ENCODE assay signal across 9 cellular contexts in genomic region chr6:87154641-87155271, GRCh38. TPM values are rescaled to one million over a fixed set of nuclear protein-coding genes. Genes with fewer than 3 reads are reported as not detected.
DNase-seq lines count a peak whose midpoint lies in the region; ATAC-seq and TF ChIP-seq lines count a peak whose summit lies in the region.
"Had no signal": no experiment of that assay in that cellular context is flagged by ENCODE, and none has a peak within 500 bp of the region (broad histone marks: within the 10 kb centered on the region; RNA-seq: fewer than 3 reads in every experiment).

No MANE protein-coding gene starts in this region.

- DNase-seq in ACHN, result peak; percentile 74
- peak; percentile 73 for DNase-seq in NCI-H1436 (lab: John Stamatoyannopoulos, UW)
- DNase-seq in T-helper 17 cell, result peak in 2 of 3 donors; percentile 47 to 49
- DNase-seq in right lobe of liver, result no peak

- peak overlapping the region; percentile 100 for H3K4me3 Mint-ChIP-seq in T-helper 17 cell

- no peaks in the 10 kb centered on the region for H3K27me3 ChIP-seq in right lobe of liver

- H3K9me3 ChIP-seq in T-helper 17 cell (ENCODE audit: control insufficient read depth, low read length, poor library complexity, severe bottlenecking), result no peaks in the 10 kb centered on the region
- H3K9me3 ChIP-seq in right lobe of liver, result no peaks in the 10 kb centered on the region

- peaks cover 40% of the 10 kb centered on the region for H3K4me1 Mint-ChIP-seq in T-helper 17 cell

- H3K4me3 ChIP-seq in right lobe of liver, result peak overlapping the region; percentile 86 to 97 (median 96)

- peak overlapping the region; percentile 99 for H3K27ac Mint-ChIP-seq in T-helper 17 cell

- TF ChIP-seq POLR2A in GM15510 (IDR thresholded peaks at IDR 0.05; ENCODE audit: borderline replicate concordance, extremely low read depth, insufficient read length) (peak; percentile 54), right lobe of liver (IDR thresholded peaks at IDR 0.05) (peak; percentile 64)

- 0% methylated on average over 10 of the region's 19 CpGs for whole genome bisulfite sequencing in right lobe of liver (ENCODE audit: insufficient coverage, low coverage, low lambda C conversion rate, missing lambda C conversion rate)

- peaks cover 3% of the 10 kb centered on the region for H3K36me3 Mint-ChIP-seq in T-helper 17 cell (ENCODE audit: low read depth)

- H3K4me1 ChIP-seq in right lobe of liver, result peaks cover 0 to 19% (median 2%) of the 10 kb centered on the region in 4 donors

- ATAC-seq in HG02798 (IDR thresholded peaks at IDR 0.05; ENCODE audit: poor library complexity, unreplicated experiment) (peak; percentile 62), T-helper 17 cell (peak; percentile 60), right lobe of liver (peak; percentile 55 to 74 (median 64))

- intact Hi-C loops in right lobe of liver (cut with DNase I), result no loop called here

- no peaks in the 10 kb centered on the region for H3K36me3 ChIP-seq in right lobe of liver

- no peak for TF ChIP-seq CTCF in right lobe of liver (IDR thresholded peaks at IDR 0.05)

- in situ Hi-C loops in ACHN (cut with HindIII; ENCODE audit: low pct_ligation_motif_present, low pct_unique_long_range_greater_than_20kb, low sequenced_read_pairs), result no loop called here

- H3K27ac ChIP-seq in cingulate gyrus (ENCODE audit: low read depth, low read length) (peak overlapping the region; percentile 96), right lobe of liver (peak overlapping the region; percentile 88 to 98 (median 96)), temporal lobe (ENCODE audit: low read depth, low read length) (peak overlapping the region; percentile 88)

- H3K27me3 Mint-ChIP-seq in T-helper 17 cell, result no peaks in the 10 kb centered on the region

RNA-seq across cellular contexts. Expression of gene ZNF292, which starts 0.6 kb away (rescaled TPM):
- total RNA-seq in T-helper 17 cell (100 to 1,000 TPM in 1 of 2 donors, 10 to 100 TPM in 1; 88.3 to 103 TPM), right lobe of liver (10 to 100 TPM in 5 of 6 experiments, 1 to 10 TPM in 1; 8.7 to 22.0 (median 11.2) TPM), temporal lobe (109 TPM)

RNA-seq across cellular contexts. Expression of gene CGA, which starts 59.9 kb away (rescaled TPM):
- under 1 TPM in 1 of 2 donors, not detected in 1; 0.40 TPM for total RNA-seq in T-helper 17 cell
- not detected for total RNA-seq in right lobe of liver
- total RNA-seq in temporal lobe, result not detected
- total RNA-seq: T-helper 1 cell treated with Interleukin-12 subunit alpha and Interleukin-12 subunit beta and Interleukin-4 antibody, amounts not matched to agents 30 ng/mL and 1 ng/mL, for 36 hours had no signal

Comparison
In these comparisons a context has a peak if more than half of its experiments do, and no peak if none do; other contexts are left out.
1. DNase-seq: peak in ACHN (single experiment), NCI-H1436 (single experiment) and T-helper 17 cell (2 of 3); none in right lobe of liver (0 of 3).
2. Peak in every context shown above with its lines, with median percentiles within 50 percentile points of each other: ATAC-seq and H3K27ac ChIP-seq.